Comparison of ENCODE assay signal across 25 cellular contexts in genomic region chr4:184432127-184432922, GRCh38. TPM values are rescaled to one million over a fixed set of nuclear protein-coding genes. Genes with fewer than 3 reads are reported as not detected.
DNase-seq lines count a peak whose midpoint lies in the region; ATAC-seq and TF ChIP-seq lines count a peak whose summit lies in the region.
"Had no signal": no experiment of that assay in that cellular context is flagged by ENCODE, and none has a peak within 500 bp of the region (broad histone marks: within the 10 kb centered on the region; RNA-seq: fewer than 3 reads in every experiment).

No MANE protein-coding gene starts in this region.

- TF ChIP-seq CTCF in lower lobe of right lung (IDR thresholded peaks at IDR 0.05) (no peak), spleen (IDR thresholded peaks at IDR 0.05 in 8 of 11, conservative IDR thresholded peaks at IDR 0.05 in 3 of 11) (no peak)

- no peak for DNase-seq in activated naive CD4-positive, alpha-beta T cell treated with anti-CD3 and anti-CD28 coated beads, Interleukin-2, amount 50 U/mL, for 16 hours
- DNase-seq in lower lobe of right lung = peak; percentile 53
- no peak for DNase-seq in spleen
- no peak for DNase-seq in NCI-H2227 (lab: John Stamatoyannopoulos, UW; ENCODE audit: unreplicated experiment)
- no peak for DNase-seq in HUDEP-2 (lab: John Stamatoyannopoulos, UW; ENCODE audit: unreplicated experiment in 76 of 76)
- DNase-seq: activated CD4-positive, alpha-beta T cell treated with anti-CD3 and anti-CD28 coated beads, Interleukin-2, amount 50 U/mL, for 4 hours; activated gamma-delta T cell; central memory CD4-positive, alpha-beta T cell; DMS53; gastrocnemius medialis; GF-D8; MG63; midbrain; NCI-H1436 treated with DMSO at 0.1 percent for 48 hours; occipital lobe; PC-3; SIG-M5; testis had no signal

- H3K27me3 ChIP-seq in lower lobe of right lung (ENCODE audit: low read depth) (no peaks in the 10 kb centered on the region), spleen (replicated peaks in 1 of 7) (no peaks in the 10 kb centered on the region)
- H3K27me3 ChIP-seq: gastrocnemius medialis, MG63, testis had no signal

- H3K36me3 Mint-ChIP-seq in activated naive CD4-positive, alpha-beta T cell treated with anti-CD3 and anti-CD28 coated beads, Interleukin-2, amount 50 U/mL, for 24 hours = peaks cover 16% of the 10 kb centered on the region
- H3K36me3 Mint-ChIP-seq in activated T-helper 17 cell treated with anti-CD3 and anti-CD28 coated beads, Interleukin-2, amount 50 U/mL, for 72 hours (ENCODE audit: low read depth) = peaks cover 48% of the 10 kb centered on the region

- H3K27ac ChIP-seq in lower lobe of right lung (no peak overlapping the region), spleen (peak overlapping the region in 5 of 8 donors; percentile 22 to 65 (median 47))
- H3K27ac ChIP-seq: A549, C4-2B, gastrocnemius medialis, testis had no signal

- no peaks in the 10 kb centered on the region for H3K27me3 Mint-ChIP-seq in activated naive CD4-positive, alpha-beta T cell treated with anti-CD3 and anti-CD28 coated beads, Interleukin-2, amount 50 U/mL, for 24 hours
- H3K27me3 Mint-ChIP-seq in activated T-helper 17 cell treated with anti-CD3 and anti-CD28 coated beads, Interleukin-2, amount 50 U/mL, for 72 hours = no peaks in the 10 kb centered on the region

- peaks cover 80% of the 10 kb centered on the region for H3K4me1 Mint-ChIP-seq in activated naive CD4-positive, alpha-beta T cell treated with anti-CD3 and anti-CD28 coated beads, Interleukin-2, amount 50 U/mL, for 24 hours
- peaks cover 37% of the 10 kb centered on the region for H3K4me1 Mint-ChIP-seq in activated T-helper 17 cell treated with anti-CD3 and anti-CD28 coated beads, Interleukin-2, amount 50 U/mL, for 72 hours

- H3K36me3 ChIP-seq in lower lobe of right lung (peaks cover 16% of the 10 kb centered on the region), spleen (peaks cover 0 to 52% (median 18%) of the 10 kb centered on the region in 6 donors)
- H3K36me3 ChIP-seq: gastrocnemius medialis, MG63 had no signal

- ATAC-seq in activated T-helper 17 cell treated with anti-CD3 and anti-CD28 coated beads, Interleukin-2, amount 50 U/mL, for 72 hours (replicated peaks) = no peak
- ATAC-seq in lower lobe of right lung = peak; percentile 31 to 52
- no peak for ATAC-seq in HG03521 (IDR thresholded peaks at IDR 0.05; ENCODE audit: unreplicated experiment)
- ATAC-seq: A549, esophagus mucosa, gastrocnemius medialis, PC-3, right cardiac atrium had no signal

- 80 to 86% (median 85%) methylated on average over 16 of the region's 16 CpGs for WGBS in spleen, 5 donors

- no peak overlapping the region for H3K4me3 ChIP-seq in lower lobe of right lung
- no peak overlapping the region for H3K4me3 ChIP-seq in spleen
- H3K4me3 ChIP-seq: A549, gastrocnemius medialis, MG63, testis had no signal

- no peaks in the 10 kb centered on the region for H3K9me3 ChIP-seq in lower lobe of right lung
- H3K9me3 ChIP-seq in spleen = no peaks in the 10 kb centered on the region
- H3K9me3 ChIP-seq: A549, gastrocnemius medialis, MG63, testis had no signal

- no peaks in the 10 kb centered on the region for H3K9me3 Mint-ChIP-seq in activated naive CD4-positive, alpha-beta T cell treated with anti-CD3 and anti-CD28 coated beads, Interleukin-2, amount 50 U/mL, for 24 hours
- no peaks in the 10 kb centered on the region for H3K9me3 Mint-ChIP-seq in activated T-helper 17 cell treated with anti-CD3 and anti-CD28 coated beads, Interleukin-2, amount 50 U/mL, for 72 hours

- peak overlapping the region; percentile 78 for H3K27ac Mint-ChIP-seq in activated naive CD4-positive, alpha-beta T cell treated with anti-CD3 and anti-CD28 coated beads, Interleukin-2, amount 50 U/mL, for 24 hours
- H3K27ac Mint-ChIP-seq in activated T-helper 17 cell treated with anti-CD3 and anti-CD28 coated beads, Interleukin-2, amount 50 U/mL, for 72 hours = peak overlapping the region; percentile 70

- no peak for TF ChIP-seq POLR2A in spleen (IDR thresholded peaks at IDR 0.05)

- no peak overlapping the region for H3K4me3 Mint-ChIP-seq in activated naive CD4-positive, alpha-beta T cell treated with anti-CD3 and anti-CD28 coated beads, Interleukin-2, amount 50 U/mL, for 24 hours
- H3K4me3 Mint-ChIP-seq in activated T-helper 17 cell treated with anti-CD3 and anti-CD28 coated beads, Interleukin-2, amount 50 U/mL, for 72 hours = no peak overlapping the region

- intact Hi-C loops in lower lobe of right lung (cut with DNase I) (no loop called here), spleen (cut with DNase I; ENCODE audit: low total_unique reads) (no loop called here)

- peaks cover 50% of the 10 kb centered on the region for H3K4me1 ChIP-seq in lower lobe of right lung
- H3K4me1 ChIP-seq in spleen = peaks cover 13 to 100% (median 65%) of the 10 kb centered on the region in 6 donors
- H3K4me1 ChIP-seq: A549 had no signal

RNA-seq across cellular contexts. Expression of gene IRF2, which starts 42.0 kb away (rescaled TPM):
- total RNA-seq in activated T-helper 17 cell treated with anti-CD3 and anti-CD28 coated beads, Interleukin-2, amount 50 U/mL, for 72 hours = 10 to 100 TPM; 48.1 to 61.7 TPM
- 53.3 TPM for total RNA-seq in lower lobe of right lung
- 100 to 1,000 TPM in 1 of 7 donors, 10 to 100 TPM in 6; 83.2 to 101 (median 90.1) TPM for total RNA-seq in spleen
- 10 to 100 TPM; 27.1 to 44.5 (median 42.4) TPM for polyA plus RNA-seq in spleen

Comparison
In these comparisons a context has a peak if more than half of its experiments do, and no peak if none do; other contexts are left out.
1. ATAC-seq: peak in lower lobe of right lung (2 of 2); none in activated T-helper 17 cell treated with anti-CD3 and anti-CD28 coated beads, Interleukin-2, amount 50 U/mL, for 72 hours (single experiment) and HG03521 (single experiment).